8 cellular contexts compared by ENCODE assay signal in genomic region chr1:145095284-145096057, GRCh38. TPM values are rescaled to one million over a fixed set of nuclear protein-coding genes. Genes with fewer than 3 reads are reported as not detected.
A peak's percentile ranks its signal among the peaks of the same experiment; 100 is the strongest.
DNase-seq lines count a peak whose midpoint lies in the region; ATAC-seq and TF ChIP-seq lines count a peak whose summit lies in the region.
"Not testable (repeated sequence)": the region's sequence is repeated elsewhere in the genome, so short reads cannot be mapped to it uniquely, and the experiment has no call there.

Gene FAM72D (plus strand): TSS chr1:145095974. CDS start chr1:145096848, 874 bp downstream.
Gene SRGAP2B (minus strand): TSS chr1:145095328. CDS start chr1:145092901, 2,427 bp downstream.

- peak within 1 kb of the TSS; percentile 61 for H3K4me3 ChIP-seq in BLaER1
- peak within 1 kb of the TSS in 53 of 59 donors; percentile 28 to 67 (median 51) for H3K4me3 ChIP-seq in dorsolateral prefrontal cortex
- peak within 1 kb of the TSS; percentile 45 for H3K4me3 ChIP-seq in kidney epithelial cell (ENCODE audit: low read depth, low read length)
- peak within 1 kb of the TSS; percentile 44 for H3K4me3 ChIP-seq in retinal pigment epithelial cell (ENCODE audit: low read length)

- intact Hi-C loops in dorsolateral prefrontal cortex (cut with DNase I): not testable (repeated sequence)

- H4K20me1 ChIP-seq in BLaER1: not testable (repeated sequence)

- not testable (repeated sequence) for H3K9ac ChIP-seq in BLaER1

- H3K4me1 ChIP-seq in BLaER1: not testable (repeated sequence)

- not testable (repeated sequence) for H3K27me3 ChIP-seq in BLaER1; dorsolateral prefrontal cortex; kidney epithelial cell (ENCODE audit: control insufficient read depth, insufficient read depth, low read length)

- DNase-seq in dorsolateral prefrontal cortex; kidney epithelial cell (ENCODE audit: low read depth); retinal pigment epithelial cell (ENCODE audit: low read depth): not testable (repeated sequence)

- not testable (repeated sequence) for H3K27ac ChIP-seq in BLaER1
- H3K27ac ChIP-seq in dorsolateral prefrontal cortex: peak within 1 kb of the TSS in 10 of 59 donors; percentile 51 to 87 (median 68)

- TF ChIP-seq CTCF in dorsolateral prefrontal cortex (IDR thresholded peaks at IDR 0.05 in 54 of 56, conservative IDR thresholded peaks at IDR 0.05 in 2 of 56; ENCODE audit: low read depth in 1 of 56, partially characterized antibody in 56 of 56); kidney epithelial cell (IDR thresholded peaks at IDR 0.05; ENCODE audit: insufficient read depth, low read length, poor library complexity, severe bottlenecking); retinal pigment epithelial cell (conservative IDR thresholded peaks at IDR 0.05; ENCODE audit: low read depth, low read length): not testable (repeated sequence)

- H3K9me3 ChIP-seq in BLaER1: not testable (repeated sequence)

- not testable (repeated sequence) for H3K36me3 ChIP-seq in BLaER1; kidney epithelial cell (ENCODE audit: control insufficient read depth, insufficient read depth, low read length)

- peak; percentile 90 for ATAC-seq in GM19324 (IDR thresholded peaks at IDR 0.05; ENCODE audit: low FRiP score, unreplicated experiment)
- peak; percentile 86 for ATAC-seq in HG02642 (IDR thresholded peaks at IDR 0.05; ENCODE audit: poor library complexity, unreplicated experiment)
- ATAC-seq in HG03521 (IDR thresholded peaks at IDR 0.05; ENCODE audit: unreplicated experiment): peak; percentile 79
- peak; percentile 87 to 90 for ATAC-seq in activated CD4-positive, CD25-positive, alpha-beta regulatory T cell treated with anti-CD3 and anti-CD28 coated beads, Interleukin-2, amount 50 U/mL, for 24 hours

- H3K4me2 ChIP-seq in BLaER1: not testable (repeated sequence)

RNA-seq across cellular contexts. Expression of gene FAM72D, which starts in this region (rescaled TPM):
- total RNA-seq in dorsolateral prefrontal cortex (1 to 10 TPM in 4 of 120 experiments, under 1 TPM in 68, not detected in 48; 0.21 to 1.8 (median 0.47) TPM), kidney epithelial cell (1.5 and 2.1 TPM in 2 replicates)

RNA-seq across cellular contexts. Expression of gene SRGAP2B, which starts in this region (rescaled TPM):
- total RNA-seq in dorsolateral prefrontal cortex (10 to 100 TPM; 31.2 to 78.3 (median 52.0) TPM), kidney epithelial cell (11.4 and 16.9 TPM in 2 replicates)
